Comparison of ENCODE assay signal across 1 cellular context in the genomic region with DNA sequence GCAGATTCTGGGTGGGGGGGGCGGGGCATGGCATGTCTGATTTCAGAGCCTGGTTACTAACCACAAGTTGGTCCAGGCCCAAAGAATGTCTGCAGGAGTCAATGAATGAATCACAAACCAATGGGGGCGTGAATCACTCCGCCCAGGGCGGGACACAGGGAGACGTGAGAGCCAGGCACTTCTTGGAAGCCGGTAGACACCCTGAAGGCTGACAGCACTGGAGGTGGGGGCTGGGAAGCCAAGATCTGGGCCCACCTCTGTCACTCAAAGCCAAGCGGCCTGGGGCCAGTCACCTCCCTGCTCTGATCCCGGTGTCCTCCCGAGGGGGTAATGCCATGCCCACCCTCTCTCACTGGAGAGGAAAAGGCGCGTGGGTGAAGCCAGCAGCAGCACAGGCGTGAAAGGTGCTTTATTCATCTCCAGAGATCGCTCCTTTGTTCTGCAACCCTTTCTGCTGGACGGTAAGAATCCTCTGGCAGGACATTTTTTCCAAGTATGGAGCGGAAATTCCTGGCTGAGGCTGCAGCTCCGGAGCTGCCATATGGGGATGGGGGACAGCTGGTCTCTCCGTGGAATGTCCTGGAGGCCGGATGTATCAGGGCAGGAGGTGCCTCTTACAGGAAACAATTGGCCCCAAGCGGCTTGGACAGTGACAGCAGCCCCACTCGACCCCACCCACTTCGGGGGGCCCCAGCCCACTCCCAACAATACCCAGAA.
TF ChIP-seq lines count a peak whose summit lies in the region.

No MANE protein-coding gene starts in this region.

TF ChIP-seq in HCT116, 20 proteins besides CTCF, POLR2A, EP300 and RAD21 (continued from another document):
- TF ChIP-seq EGR1 (IDR thresholded peaks at IDR 0.05; ENCODE audit: low read depth) (peak; percentile 61; the same call in 1 of the 2 replicates), ATF3 (IDR thresholded peaks at IDR 0.05) (no peak), ZNF274 (IDR thresholded peaks at IDR 0.05; ENCODE audit: low read depth, low read length) (no peak), SP1 (IDR thresholded peaks at IDR 0.05; ENCODE audit: low read depth) (peak; percentile 73), YY1 (IDR thresholded peaks at IDR 0.05; ENCODE audit: extremely low read depth, insufficient replicate concordance, low read depth, low read length) (no peak), EZH2 (IDR thresholded peaks at IDR 0.05) (no peak), CBX3 (IDR thresholded peaks at IDR 0.05; ENCODE audit: low read depth) (peak; percentile 53; the same call in 1 of the 2 replicates), SRF (IDR thresholded peaks at IDR 0.05; ENCODE audit: low read depth) (no peak; the same call in 1 of the 2 replicates), SIN3A (IDR thresholded peaks at IDR 0.05; ENCODE audit: low read depth) (peak; percentile 42; the same call in 1 of the 2 replicates), ZFX (IDR thresholded peaks at IDR 0.05) (no peak), EZH2phosphoT487 (IDR thresholded peaks at IDR 0.05; ENCODE audit: borderline replicate concordance) (no peak), TCF7L2 (IDR thresholded peaks at IDR 0.05; ENCODE audit: borderline replicate concordance, extremely low read depth, insufficient read depth, insufficient read length) (no peak)
- TF ChIP-seq, protein P1, sequence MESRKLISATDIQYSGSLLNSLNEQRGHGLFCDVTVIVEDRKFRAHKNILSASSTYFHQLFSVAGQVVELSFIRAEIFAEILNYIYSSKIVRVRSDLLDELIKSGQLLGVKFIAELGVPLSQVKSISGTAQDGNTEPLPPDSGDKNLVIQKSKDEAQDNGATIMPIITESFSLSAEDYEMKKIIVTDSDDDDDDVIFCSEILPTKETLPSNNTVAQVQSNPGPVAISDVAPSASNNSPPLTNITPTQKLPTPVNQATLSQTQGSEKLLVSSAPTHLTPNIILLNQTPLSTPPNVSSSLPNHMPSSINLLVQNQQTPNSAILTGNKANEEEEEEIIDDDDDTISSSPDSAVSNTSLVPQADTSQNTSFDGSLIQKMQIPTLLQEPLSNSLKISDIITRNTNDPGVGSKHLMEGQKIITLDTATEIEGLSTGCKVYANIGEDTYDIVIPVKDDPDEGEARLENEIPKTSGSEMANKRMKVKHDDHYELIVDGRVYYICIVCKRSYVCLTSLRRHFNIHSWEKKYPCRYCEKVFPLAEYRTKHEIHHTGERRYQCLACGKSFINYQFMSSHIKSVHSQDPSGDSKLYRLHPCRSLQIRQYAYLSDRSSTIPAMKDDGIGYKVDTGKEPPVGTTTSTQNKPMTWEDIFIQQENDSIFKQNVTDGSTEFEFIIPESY (IDR thresholded peaks at IDR 0.05; ENCODE audit: extremely low read depth, insufficient replicate concordance, low read length), result no peak
TF ChIP-seq in HCT116: peak in this region for 8.
